In the genomic region with DNA sequence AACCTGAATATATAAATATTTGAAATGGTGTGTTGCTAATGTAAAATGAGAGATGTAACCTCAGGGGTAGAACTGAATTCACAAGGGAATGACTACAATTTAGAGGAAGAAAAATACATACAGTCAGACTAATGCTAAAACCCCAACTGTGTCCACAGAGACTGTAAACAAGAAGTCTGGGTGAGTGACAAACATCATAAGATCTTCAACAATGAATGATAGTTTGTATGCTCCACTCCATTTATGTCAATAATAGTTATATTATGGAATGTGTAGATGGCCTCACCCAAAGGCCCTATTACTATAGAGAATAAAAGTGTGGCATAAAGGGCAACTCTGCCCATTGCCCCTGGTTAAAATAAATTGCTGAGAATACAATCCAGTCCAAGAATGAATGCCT, we compare ENCODE assay signal across 7 cellular contexts.
"Had no signal": no experiment of that assay in that cellular context is flagged by ENCODE, and none has a peak within 500 bp of the region (broad histone marks: within the 10 kb centered on the region; RNA-seq: fewer than 3 reads in every experiment).

No MANE protein-coding gene starts in this region.

- ATAC-seq: HCT116, K562 had no signal

- DNase-seq: GOT3, H7, HFFc6, IMR-90, KG1 had no signal
